20 cellular contexts compared by ENCODE assay signal in genomic region chr18:24561369-24561768, GRCh38.
"Had no signal": no experiment of that assay in that cellular context is flagged by ENCODE, and none has a peak within 500 bp of the region (broad histone marks: within the 10 kb centered on the region; RNA-seq: fewer than 3 reads in every experiment).

No MANE protein-coding gene starts in this region.

- H3K27ac Mint-ChIP-seq: activated CD8-positive, alpha-beta T cell treated with anti-CD3 and anti-CD28 coated beads, Interleukin-2, amount 10 ng/mL, durations not matched to agents 7 days and 5 days; activated naive CD8-positive, alpha-beta T cell; activated T-cell treated with anti-CD3 and anti-CD28 coated beads, Interleukin-2, amount 50 U/mL, for 24 hours; T-helper 1 cell treated with Interleukin-12 subunit alpha and Interleukin-12 subunit beta and Interleukin-4 antibody, amounts not matched to agents 30 μg/mL and 1 μg/mL, for 36 hours had no signal

- ATAC-seq: activated CD4-positive, CD25-positive, alpha-beta regulatory T cell treated with anti-CD3 and anti-CD28 coated beads, Interleukin-2, amount 50 U/mL, for 24 hours; activated CD8-positive, alpha-beta T cell treated with anti-CD3 and anti-CD28 coated beads, Interleukin-2, amount 10 ng/mL, durations not matched to agents 7 days and 5 days; PC-3 had no signal

- H3K36me3 Mint-ChIP-seq: activated naive CD8-positive, alpha-beta T cell; brain had no signal

- H3K4me1 Mint-ChIP-seq: central memory CD8-positive, alpha-beta T cell had no signal

- H3K27ac ChIP-seq: KMS-11 had no signal

- H3K4me2 ChIP-seq: KMS-11 had no signal

- H3K4me3 Mint-ChIP-seq: activated CD8-positive, alpha-beta T cell treated with anti-CD3 and anti-CD28 coated beads, Interleukin-2, amount 10 ng/mL, durations not matched to agents 7 days and 5 days; activated naive CD8-positive, alpha-beta T cell; activated T-cell treated with anti-CD3 and anti-CD28 coated beads, Interleukin-2, amount 50 U/mL, for 24 hours; central memory CD8-positive, alpha-beta T cell; T-helper 1 cell treated with Interleukin-12 subunit alpha and Interleukin-12 subunit beta and Interleukin-4 antibody, amounts not matched to agents 30 μg/mL and 1 μg/mL, for 36 hours had no signal

- DNase-seq: activated CD4-positive, alpha-beta T cell treated with anti-CD3 and anti-CD28 coated beads for 4 hours; activated CD4-positive, alpha-beta T cell treated with anti-CD3 and anti-CD28 coated beads, Interleukin-2, amount 50 U/mL, for 4 hours; activated CD8-positive, alpha-beta T cell treated with anti-CD3 and anti-CD28 coated beads, Interleukin-2, amount 10 ng/mL, durations not matched to agents 7 days and 5 days; activated effector memory CD4-positive, alpha-beta T cell treated with anti-CD3 and anti-CD28 coated beads, Interleukin-2, amount 50 U/mL, for 16 hours; activated naive CD4-positive, alpha-beta T cell treated with Interleukin-2 at 50 U/mL for 16 hours; activated T-cell treated with anti-CD3 and anti-CD28 coated beads, Interleukin-2, amount 50 U/mL, for 24 hours; amygdala; NCI-H1092; NCI-H1930; NCI-H526; NCI-H774; NK-92 treated with Interleukin-12 subunit alpha and Interleukin-12 subunit beta, amount 100 ng/mL, for 24 hours; PC-3; SHP77 treated with DMSO at 0.1 percent for 48 hours had no signal

- H3K9me3 Mint-ChIP-seq: activated T-cell treated with anti-CD3 and anti-CD28 coated beads, Interleukin-2, amount 50 U/mL, for 24 hours; central memory CD8-positive, alpha-beta T cell; T-helper 1 cell treated with Interleukin-12 subunit alpha and Interleukin-12 subunit beta and Interleukin-4 antibody, amounts not matched to agents 30 μg/mL and 1 μg/mL, for 36 hours had no signal
